Comparison of ENCODE assay signal across 23 cellular contexts in the genomic region with DNA sequence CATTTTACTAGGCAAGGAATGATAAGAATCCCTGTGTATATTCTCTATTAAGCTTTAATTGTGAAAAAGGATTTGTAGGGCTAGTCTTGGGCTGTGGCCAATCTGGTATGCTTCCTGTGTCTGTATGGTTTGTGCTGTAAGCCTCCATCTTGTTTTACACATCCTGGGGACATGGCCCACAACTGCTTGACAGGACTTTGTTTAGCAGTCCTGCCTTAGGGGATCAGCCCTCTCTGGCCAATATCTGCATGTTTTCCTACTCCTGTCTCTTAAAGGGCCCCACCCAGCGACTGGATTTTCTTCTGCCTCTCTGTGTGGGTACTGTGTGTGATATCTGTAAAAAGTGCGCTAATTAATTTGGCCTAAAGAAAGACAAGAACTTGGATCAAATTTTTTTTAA.
"Had no signal": no experiment of that assay in that cellular context is flagged by ENCODE, and none has a peak within 500 bp of the region (broad histone marks: within the 10 kb centered on the region; RNA-seq: fewer than 3 reads in every experiment).

No MANE protein-coding gene starts in this region.

- H3K4me1 ChIP-seq: foreskin keratinocyte, prostate gland, thyroid gland, upper lobe of right lung had no signal

- H3K9me3 ChIP-seq: neutrophil, ovary, prostate gland, thyroid gland, upper lobe of right lung had no signal

- ATAC-seq: foreskin keratinocyte, left ventricle myocardium superior, natural killer cell, T-helper 17 cell, upper lobe of right lung had no signal

- H3K4me3 ChIP-seq: ovary, prostate gland, thyroid gland, upper lobe of right lung had no signal

- DNase-seq: activated CD4-positive, alpha-beta T cell treated with anti-CD3 and anti-CD28 coated beads, Interleukin-2, amount 50 U/mL, for 1 hour; activated CD4-positive, CD25-positive, alpha-beta regulatory T cell treated with anti-CD3 and anti-CD28 coated beads, Interleukin-2, amount 50 U/mL, for 72 hours; activated gamma-delta T cell treated with Interleukin-2 at 50 U/mL for 16 hours; activated T-cell treated with anti-CD3 and anti-CD28 coated beads, Interleukin-2, amount 50 U/mL, for 1 hour; aorta; brain microvascular endothelial cell; central memory CD4-positive, alpha-beta T cell; effector memory CD4-positive, alpha-beta T cell; foreskin keratinocyte; immature natural killer cell; left ventricle myocardium superior; midbrain; natural killer cell; ovary; stimulated activated CD4-positive, alpha-beta T cell treated with anti-CD3 and anti-CD28 coated beads, Interleukin-4, amount 100 ng/mL, for 24 hours; stimulated activated naive CD4-positive, alpha-beta T cell treated with Interleukin-2 at 50 U/mL for 16 hours; T-helper 17 cell; thyroid gland; upper lobe of right lung had no signal

- H3K27me3 ChIP-seq: brain microvascular endothelial cell, foreskin keratinocyte, neutrophil, ovary, thyroid gland, upper lobe of right lung had no signal

- FAIRE-seq: colon had no signal

- H3K36me3 ChIP-seq: brain microvascular endothelial cell, neutrophil, ovary, prostate gland, thyroid gland, upper lobe of right lung had no signal

- H3K27ac ChIP-seq: brain microvascular endothelial cell, foreskin keratinocyte, neutrophil, ovary, prostate gland, thyroid gland, upper lobe of right lung, VCaP had no signal
